ENCODE assay signal across 27 cellular contexts in genomic region chr2:108912629-108912902, GRCh38.
"Had no signal": no experiment of that assay in that cellular context is flagged by ENCODE, and none has a peak within 500 bp of the region (broad histone marks: within the 10 kb centered on the region; RNA-seq: fewer than 3 reads in every experiment).

No MANE protein-coding gene starts in this region.

- H3K4me1 ChIP-seq: colonic mucosa, gastrocnemius medialis, heart right ventricle, left ventricle myocardium inferior, lower lobe of right lung had no signal

- H3K27me3 ChIP-seq: colonic mucosa, dorsolateral prefrontal cortex, esophagus squamous epithelium had no signal

- H3K27ac ChIP-seq: colonic mucosa, dorsolateral prefrontal cortex, epithelial cell of prostate, esophagus squamous epithelium, gastrocnemius medialis, heart right ventricle, left ventricle myocardium inferior, lower lobe of right lung had no signal

- H3K4me3 Mint-ChIP-seq: immature natural killer cell, memory B cell had no signal

- H3K36me3 Mint-ChIP-seq: immature natural killer cell, memory B cell had no signal

- ATAC-seq: esophagus mucosa, gastrocnemius medialis, heart right ventricle, left colon, left lobe of liver, lower lobe of right lung had no signal

- H3K4me1 Mint-ChIP-seq: immature natural killer cell, memory B cell had no signal

- H3K9me3 ChIP-seq: colonic mucosa, esophagus squamous epithelium, gastrocnemius medialis, heart right ventricle, left ventricle myocardium inferior, lower lobe of right lung had no signal

- DNase-seq: dermis blood vessel endothelial cell; effector CD4-positive, alpha-beta T cell; effector memory CD4-positive, alpha-beta T cell; erythroblast; esophagus squamous epithelium; foreskin fibroblast; foreskin melanocyte; gastrocnemius medialis; glutamatergic neuron; heart right ventricle; hippocampal formation; immature natural killer cell; islet precursor cell; kidney; kidney glomerular epithelial cell; left colon; left ventricle myocardium inferior; lower lobe of right lung; mammary epithelial cell; mesendoderm; midbrain had no signal

- H3K9me3 Mint-ChIP-seq: immature natural killer cell, memory B cell had no signal

- H3K36me3 ChIP-seq: colonic mucosa, gastrocnemius medialis, heart right ventricle, left ventricle myocardium inferior, lower lobe of right lung had no signal

- H3K27ac Mint-ChIP-seq: immature natural killer cell, memory B cell had no signal

- H3K4me3 ChIP-seq: colonic mucosa, dorsolateral prefrontal cortex, esophagus squamous epithelium, gastrocnemius medialis, heart right ventricle, left ventricle myocardium inferior, lower lobe of right lung had no signal
